10 cellular contexts compared by ENCODE assay signal in genomic region chr17:50363217-50364060, GRCh38. TPM values are rescaled to one million over a fixed set of nuclear protein-coding genes. Genes with fewer than 3 reads are reported as not detected.
A peak's percentile ranks its signal among the peaks of the same experiment; 100 is the strongest.
DNase-seq lines count a peak whose midpoint lies in the region; TF ChIP-seq lines count a peak whose summit lies in the region.
"Had no signal": no experiment of that assay in that cellular context is flagged by ENCODE, and none has a peak within 500 bp of the region (broad histone marks: within the 10 kb centered on the region; RNA-seq: fewer than 3 reads in every experiment).

No MANE protein-coding gene starts in this region.

- no peaks in the 10 kb centered on the region for H3K79me2 ChIP-seq in smooth muscle cell (ENCODE audit: low read depth)

- no peak for TF ChIP-seq CTCF in smooth muscle cell (IDR thresholded peaks at IDR 0.05; ENCODE audit: borderline replicate concordance, insufficient read depth, poor library complexity, severe bottlenecking)

- peaks cover 16% of the 10 kb centered on the region for H3K36me3 Mint-ChIP-seq in activated CD4-positive, alpha-beta T cell treated with anti-CD3 and anti-CD28 coated beads, Interleukin-2, amount 10 ng/mL, durations not matched to agents 7 days and 5 days (ENCODE audit: low read depth)

- WGBS in smooth muscle cell (ENCODE audit: low lambda C conversion rate), result 29% methylated on average over 8 of the region's 8 CpGs

- H3F3A ChIP-seq in smooth muscle cell (ENCODE audit: low read depth), result peaks cover 9% of the 10 kb centered on the region

- H3K4me2 ChIP-seq in smooth muscle cell, result peak overlapping the region; percentile 2

- H3K27ac ChIP-seq in smooth muscle cell (ENCODE audit: low read depth), result peak overlapping the region; percentile 8

- peaks cover 13% of the 10 kb centered on the region for H3K4me1 ChIP-seq in smooth muscle cell (ENCODE audit: low read depth)

- peaks cover 8% of the 10 kb centered on the region for H3K4me1 Mint-ChIP-seq in activated CD4-positive, alpha-beta T cell treated with anti-CD3 and anti-CD28 coated beads, Interleukin-2, amount 10 ng/mL, durations not matched to agents 7 days and 5 days

- H3K9ac ChIP-seq in smooth muscle cell (ENCODE audit: low read depth), result no peak overlapping the region

- POLR2A ChIA-PET in activated CD4-positive, alpha-beta T cell treated with anti-CD3 and anti-CD28 coated beads, Interleukin-2, amount 10 ng/mL, durations not matched to agents 7 days and 5 days (lab: Charles Lee), result no interaction called here

- no peaks in the 10 kb centered on the region for H3K36me3 ChIP-seq in smooth muscle cell (ENCODE audit: low read depth)

- H3K9me3 Mint-ChIP-seq in activated CD4-positive, alpha-beta T cell treated with anti-CD3 and anti-CD28 coated beads, Interleukin-2, amount 10 ng/mL, durations not matched to agents 7 days and 5 days, result no peaks in the 10 kb centered on the region
- H3K9me3 Mint-ChIP-seq: stimulated activated naive CD8-positive, alpha-beta T cell treated with anti-CD3 and anti-CD28 coated beads, Interleukin-15, Interleukin-2, amounts not matched to agents 100 ng/mL and 50 ng/mL, for 24 hours had no signal

- no peaks in the 10 kb centered on the region for H4K20me1 ChIP-seq in smooth muscle cell (ENCODE audit: low read depth)

- peak overlapping the region; percentile 15 for H3K27ac Mint-ChIP-seq in activated CD4-positive, alpha-beta T cell treated with anti-CD3 and anti-CD28 coated beads, Interleukin-2, amount 10 ng/mL, durations not matched to agents 7 days and 5 days
- H3K27ac Mint-ChIP-seq: stimulated activated naive CD8-positive, alpha-beta T cell treated with anti-CD3 and anti-CD28 coated beads, Interleukin-15, Interleukin-2, amounts not matched to agents 100 ng/mL and 50 ng/mL, for 24 hours had no signal

- CTCF ChIA-PET in activated CD4-positive, alpha-beta T cell treated with anti-CD3 and anti-CD28 coated beads, Interleukin-2, amount 10 ng/mL, durations not matched to agents 7 days and 5 days (lab: Charles Lee), result interaction anchor here (0.5 to 3.9 kb wide), 6 partner anchors 16 to 831 kb away, joined by 3 to 34 read pairs (median 4); partner anchors contain the start of genes LRRC59 and XYLT2

- no peaks in the 10 kb centered on the region for H3K9me3 ChIP-seq in smooth muscle cell (replicated peaks; ENCODE audit: low read depth)

- no peak overlapping the region for H2AFZ ChIP-seq in smooth muscle cell (ENCODE audit: low read depth)

- H3K27me3 ChIP-seq in smooth muscle cell (ENCODE audit: low read depth), result no peaks in the 10 kb centered on the region

- H3K4me3 Mint-ChIP-seq in activated CD4-positive, alpha-beta T cell treated with anti-CD3 and anti-CD28 coated beads, Interleukin-2, amount 10 ng/mL, durations not matched to agents 7 days and 5 days, result no peak overlapping the region
- H3K4me3 Mint-ChIP-seq: stimulated activated naive CD8-positive, alpha-beta T cell treated with anti-CD3 and anti-CD28 coated beads, Interleukin-15, Interleukin-2, amounts not matched to agents 100 ng/mL and 50 ng/mL, for 24 hours had no signal

- no peaks in the 10 kb centered on the region for H3K27me3 Mint-ChIP-seq in activated CD4-positive, alpha-beta T cell treated with anti-CD3 and anti-CD28 coated beads, Interleukin-2, amount 10 ng/mL, durations not matched to agents 7 days and 5 days
- H3K27me3 Mint-ChIP-seq: stimulated activated naive CD8-positive, alpha-beta T cell treated with anti-CD3 and anti-CD28 coated beads, Interleukin-15, Interleukin-2, amounts not matched to agents 100 ng/mL and 50 ng/mL, for 24 hours had no signal

- H3K4me3 ChIP-seq in smooth muscle cell, result no peak overlapping the region

- no peak for DNase-seq in activated CD4-positive, alpha-beta T cell treated with anti-CD3 and anti-CD28 coated beads, Interleukin-2, amount 10 ng/mL, durations not matched to agents 7 days and 5 days
- DNase-seq in activated CD4-positive, alpha-beta T cell treated with anti-CD3 and anti-CD28 coated beads, Interleukin-2, amount 50 U/mL, for 4 hours, result no peak
- DNase-seq in SK-N-DZ (ENCODE audit: low spot score) (peak; percentile 50), globus pallidus (ENCODE audit: low spot score) (peak; percentile 87), smooth muscle cell (lab: John Stamatoyannopoulos, UW; ENCODE audit: unreplicated experiment) (no peak), NCI-H1436 treated with DMSO at 0.1 percent for 48 hours (lab: John Stamatoyannopoulos, UW) (no peak), SW480 (ENCODE audit: low spot score) (no peak)
- no peak for DNase-seq in activated CD4-positive, alpha-beta T cell treated with anti-CD3 and anti-CD28 coated beads for 4 hours
- DNase-seq: OCI-M1 had no signal

RNA-seq across cellular contexts. Expression of gene MRPL27, which starts 9.5 kb away (rescaled TPM):
- 10 to 100 TPM; 62.9 to 71.4 TPM for total RNA-seq in activated CD4-positive, alpha-beta T cell treated with anti-CD3 and anti-CD28 coated beads, Interleukin-2, amount 10 ng/mL, durations not matched to agents 7 days and 5 days
- 139 and 153 TPM in 2 replicates for polyA plus RNA-seq in SK-N-DZ (2014; cell fraction: cytosol; rRNA removed)
- 96.7 and 99.4 TPM in 2 replicates for polyA plus RNA-seq in SK-N-DZ (2014; cell fraction: nucleus; rRNA removed)
- total RNA-seq in smooth muscle cell, result 62.8 and 69.8 TPM in 2 replicates
- polyA plus RNA-seq in smooth muscle cell, result 130 and 138 TPM in 2 replicates

RNA-seq across cellular contexts. Expression of gene EME1, which starts 9.6 kb away (rescaled TPM):
- 10 to 100 TPM; 19.9 to 21.8 TPM for total RNA-seq in activated CD4-positive, alpha-beta T cell treated with anti-CD3 and anti-CD28 coated beads, Interleukin-2, amount 10 ng/mL, durations not matched to agents 7 days and 5 days
- polyA plus RNA-seq in SK-N-DZ (2014; cell fraction: cytosol; rRNA removed), result 37.1 and 43.4 TPM in 2 replicates
- 209 and 218 TPM in 2 replicates for polyA plus RNA-seq in SK-N-DZ (2014; cell fraction: nucleus; rRNA removed)
- 4.6 and 8.2 TPM in 2 replicates for total RNA-seq in smooth muscle cell
- polyA plus RNA-seq in smooth muscle cell, result 9.6 and 12.9 TPM in 2 replicates

RNA-seq across cellular contexts. Expression of gene XYLT2, which starts 17.5 kb away (rescaled TPM):
- total RNA-seq in activated CD4-positive, alpha-beta T cell treated with anti-CD3 and anti-CD28 coated beads, Interleukin-2, amount 10 ng/mL, durations not matched to agents 7 days and 5 days, result 10 to 100 TPM; 22.1 to 23.6 TPM
- polyA plus RNA-seq in SK-N-DZ (2014; cell fraction: cytosol; rRNA removed), result 10.6 and 14.3 TPM in 2 replicates
- 24.7 and 25.6 TPM in 2 replicates for polyA plus RNA-seq in SK-N-DZ (2014; cell fraction: nucleus; rRNA removed)
- 33.2 and 34.3 TPM in 2 replicates for total RNA-seq in smooth muscle cell
- polyA plus RNA-seq in smooth muscle cell, result 32.3 and 41.4 TPM in 2 replicates

RNA-seq across cellular contexts. Expression of gene LRRC59, which starts 33.9 kb away (rescaled TPM):
- total RNA-seq in activated CD4-positive, alpha-beta T cell treated with anti-CD3 and anti-CD28 coated beads, Interleukin-2, amount 10 ng/mL, durations not matched to agents 7 days and 5 days, result 10 to 100 TPM; 60.8 to 68.5 TPM
- polyA plus RNA-seq in SK-N-DZ (2014; cell fraction: cytosol; rRNA removed), result 113 and 119 TPM in 2 replicates
- polyA plus RNA-seq in SK-N-DZ (2014; cell fraction: nucleus; rRNA removed), result 53.3 and 54.9 TPM in 2 replicates
- total RNA-seq in smooth muscle cell, result 160 and 164 TPM in 2 replicates
- 139 and 161 TPM in 2 replicates for polyA plus RNA-seq in smooth muscle cell

Comparison
In these comparisons a context has a peak if more than half of its experiments do, and no peak if none do; other contexts are left out.
1. DNase-seq: peak in SK-N-DZ (single experiment) and globus pallidus (single experiment); none in activated CD4-positive, alpha-beta T cell treated with anti-CD3 and anti-CD28 coated beads, Interleukin-2, amount 10 ng/mL, durations not matched to agents 7 days and 5 days (single experiment), activated CD4-positive, alpha-beta T cell treated with anti-CD3 and anti-CD28 coated beads, Interleukin-2, amount 50 U/mL, for 4 hours (0 of 2), smooth muscle cell (single experiment), NCI-H1436 treated with DMSO at 0.1 percent for 48 hours (single experiment), SW480 (single experiment) and activated CD4-positive, alpha-beta T cell treated with anti-CD3 and anti-CD28 coated beads for 4 hours (0 of 2).